ENCODE assay signal across 1 cellular context in the genomic region with DNA sequence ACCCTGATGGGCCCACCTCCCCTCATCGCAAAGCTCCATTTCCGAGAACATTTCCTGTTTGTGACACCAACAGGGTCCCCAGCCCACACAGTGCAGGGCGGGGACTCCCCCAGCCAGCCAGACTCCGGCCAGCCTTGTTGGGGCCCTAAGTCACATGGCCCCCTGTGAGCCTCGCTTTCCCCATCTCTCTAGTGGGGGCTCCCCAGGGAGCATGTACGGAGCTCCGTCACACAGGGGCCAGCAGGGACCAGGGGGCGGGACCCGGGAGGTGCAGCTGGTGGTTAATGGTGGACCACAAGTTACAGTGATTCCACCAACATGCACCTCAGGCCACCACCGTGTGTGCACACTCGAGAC.
TF ChIP-seq lines count a peak whose summit lies in the region.

No MANE protein-coding gene starts in this region.

TF ChIP-seq in IMR-90, 13 proteins besides CTCF, POLR2A, EP300 and RAD21:
- TF ChIP-seq SMC3 (IDR thresholded peaks at IDR 0.05; ENCODE audit: low read depth, low read length) (no peak), CEBPB (IDR thresholded peaks at IDR 0.05; ENCODE audit: low read depth, low read length) (no peak), BHLHE40 (IDR thresholded peaks at IDR 0.05; ENCODE audit: low read depth, low read length) (no peak), FOS (IDR thresholded peaks at IDR 0.05; ENCODE audit: low read depth, low read length) (no peak), MAFK (IDR thresholded peaks at IDR 0.05; ENCODE audit: low read depth, low read length) (no peak), MXI1 (IDR thresholded peaks at IDR 0.05; ENCODE audit: borderline replicate concordance, low read depth, low read length) (no peak), CHD1 (IDR thresholded peaks at IDR 0.05; ENCODE audit: low read depth, low read length) (no peak), NFE2L2 (IDR thresholded peaks at IDR 0.05; ENCODE audit: low read depth, low read length) (no peak), RCOR1 (IDR thresholded peaks at IDR 0.05; ENCODE audit: insufficient replicate concordance, low read length) (no peak), RFX5 (IDR thresholded peaks at IDR 0.05; ENCODE audit: low read depth, low read length) (no peak), MAZ (IDR thresholded peaks at IDR 0.05; ENCODE audit: borderline replicate concordance, low read depth, low read length) (no peak)
- TF ChIP-seq, protein P1, sequence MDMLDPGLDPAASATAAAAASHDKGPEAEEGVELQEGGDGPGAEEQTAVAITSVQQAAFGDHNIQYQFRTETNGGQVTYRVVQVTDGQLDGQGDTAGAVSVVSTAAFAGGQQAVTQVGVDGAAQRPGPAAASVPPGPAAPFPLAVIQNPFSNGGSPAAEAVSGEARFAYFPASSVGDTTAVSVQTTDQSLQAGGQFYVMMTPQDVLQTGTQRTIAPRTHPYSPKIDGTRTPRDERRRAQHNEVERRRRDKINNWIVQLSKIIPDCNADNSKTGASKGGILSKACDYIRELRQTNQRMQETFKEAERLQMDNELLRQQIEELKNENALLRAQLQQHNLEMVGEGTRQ (IDR thresholded peaks at IDR 0.05; ENCODE audit: low read depth, low read length): no peak
- TF ChIP-seq, protein P2, sequence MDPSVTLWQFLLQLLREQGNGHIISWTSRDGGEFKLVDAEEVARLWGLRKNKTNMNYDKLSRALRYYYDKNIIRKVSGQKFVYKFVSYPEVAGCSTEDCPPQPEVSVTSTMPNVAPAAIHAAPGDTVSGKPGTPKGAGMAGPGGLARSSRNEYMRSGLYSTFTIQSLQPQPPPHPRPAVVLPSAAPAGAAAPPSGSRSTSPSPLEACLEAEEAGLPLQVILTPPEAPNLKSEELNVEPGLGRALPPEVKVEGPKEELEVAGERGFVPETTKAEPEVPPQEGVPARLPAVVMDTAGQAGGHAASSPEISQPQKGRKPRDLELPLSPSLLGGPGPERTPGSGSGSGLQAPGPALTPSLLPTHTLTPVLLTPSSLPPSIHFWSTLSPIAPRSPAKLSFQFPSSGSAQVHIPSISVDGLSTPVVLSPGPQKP (IDR thresholded peaks at IDR 0.05; ENCODE audit: borderline replicate concordance, low read depth, low read length): no peak
